ENCODE assay signal across 15 cellular contexts in genomic region chr1:208808301-208808700, GRCh38.
DNase-seq lines count a peak whose midpoint lies in the region; ATAC-seq, FAIRE-seq and TF ChIP-seq lines count a peak whose summit lies in the region.
"Had no signal": no experiment of that assay in that cellular context is flagged by ENCODE, and none has a peak within 500 bp of the region (broad histone marks: within the 10 kb centered on the region; RNA-seq: fewer than 3 reads in every experiment).

No MANE protein-coding gene starts in this region.

- WGBS in smooth muscle cell (ENCODE audit: low lambda C conversion rate): 90% methylated on average over 1 of the region's 1 CpG
- 34 to 69% methylated on average over 1 of the region's 1 CpG for WGBS in lower leg skin, 2 donors

- DNase-seq in bronchial epithelial cell (ENCODE audit: low read depth): peak; percentile 98
- no peak for DNase-seq in smooth muscle cell (lab: John Stamatoyannopoulos, UW; ENCODE audit: unreplicated experiment)
- DNase-seq in DMS53 (lab: John Stamatoyannopoulos, UW): no peak
- DNase-seq in posterior vena cava (ENCODE audit: low spot score): no peak
- DNase-seq in lower leg skin (ENCODE audit: low spot score in 2 of 2): no peak
- DNase-seq: BE2C; CD4-positive, alpha-beta memory T cell; GF-D8 had no signal

- H4K20me1 ChIP-seq in KMS-11 (ENCODE audit: insufficient read depth): no peaks in the 10 kb centered on the region
- no peaks in the 10 kb centered on the region for H4K20me1 ChIP-seq in smooth muscle cell (ENCODE audit: low read depth)

- FAIRE-seq in bronchial epithelial cell (lab: Jason Lieb, UNC): peak; percentile 73
- FAIRE-seq: A549, D721Med, H54 had no signal

- no peaks in the 10 kb centered on the region for H3K9me3 ChIP-seq in smooth muscle cell (replicated peaks; ENCODE audit: low read depth)
- H3K9me3 ChIP-seq: A549, BE2C had no signal

- ATAC-seq in esophagus mucosa: peak; percentile 85
- ATAC-seq: A549, HCT116 had no signal

- H2AFZ ChIP-seq in KMS-11 (ENCODE audit: low read depth) (peak overlapping the region; percentile 19), smooth muscle cell (ENCODE audit: low read depth) (no peak overlapping the region)

- H3K4me1 ChIP-seq in KMS-11 (ENCODE audit: low read depth, poor library complexity, severe bottlenecking): peaks cover 91% of the 10 kb centered on the region
- no peaks in the 10 kb centered on the region for H3K4me1 ChIP-seq in smooth muscle cell (ENCODE audit: low read depth)
- H3K4me1 ChIP-seq: A549 had no signal

- H3F3A ChIP-seq in smooth muscle cell (ENCODE audit: low read depth): no peaks in the 10 kb centered on the region

- H3K79me2 ChIP-seq in KMS-11 (ENCODE audit: insufficient read depth, low read depth) (no peaks in the 10 kb centered on the region), smooth muscle cell (ENCODE audit: low read depth) (no peaks in the 10 kb centered on the region)

- no peaks in the 10 kb centered on the region for H3K36me3 ChIP-seq in KMS-11 (ENCODE audit: insufficient read depth)
- H3K36me3 ChIP-seq in bronchial epithelial cell (ENCODE audit: control insufficient read depth, insufficient read depth, low read length): no peaks in the 10 kb centered on the region
- no peaks in the 10 kb centered on the region for H3K36me3 ChIP-seq in smooth muscle cell (ENCODE audit: low read depth)
- H3K36me3 ChIP-seq: BE2C had no signal

- H3K4me2 ChIP-seq in KMS-11 (peak overlapping the region; percentile 46), smooth muscle cell (no peak overlapping the region)
- H3K4me2 ChIP-seq: A549 had no signal

- TF ChIP-seq CTCF in KMS-11 (conservative IDR thresholded peaks at IDR 0.05; ENCODE audit: low read depth, low read length) (no peak), bronchial epithelial cell (IDR thresholded peaks at IDR 0.05; ENCODE audit: insufficient read depth, low read length, severe bottlenecking) (no peak), smooth muscle cell (IDR thresholded peaks at IDR 0.05; ENCODE audit: borderline replicate concordance, insufficient read depth, poor library complexity, severe bottlenecking) (no peak), lower leg skin (IDR thresholded peaks at IDR 0.05) (no peak)

- H3K27ac ChIP-seq in KMS-11 (peak overlapping the region; percentile 64; the same call in 1 of the 2 replicates), smooth muscle cell (ENCODE audit: low read depth) (peak overlapping the region; percentile 22)
- H3K27ac ChIP-seq: A549, C4-2B had no signal

- H3K27me3 ChIP-seq in KMS-11 (ENCODE audit: insufficient read depth, low read depth): no peaks in the 10 kb centered on the region
- H3K27me3 ChIP-seq in bronchial epithelial cell (ENCODE audit: control insufficient read depth, insufficient read depth, low read length): no peaks in the 10 kb centered on the region
- peaks cover 4% of the 10 kb centered on the region for H3K27me3 ChIP-seq in smooth muscle cell (ENCODE audit: low read depth)
- H3K27me3 ChIP-seq: BE2C had no signal

- no peak overlapping the region for H3K9ac ChIP-seq in KMS-11
- H3K9ac ChIP-seq in smooth muscle cell (ENCODE audit: low read depth): no peak overlapping the region

- no peak for TF ChIP-seq POLR2A in lower leg skin (IDR thresholded peaks at IDR 0.05)

- H3K4me3 ChIP-seq in KMS-11 (IDR thresholded peaks at IDR 0.05; ENCODE audit: insufficient read depth, low read depth, low read length): no peak overlapping the region
- H3K4me3 ChIP-seq in bronchial epithelial cell (ENCODE audit: low read depth, low read length): no peak overlapping the region
- no peak overlapping the region for H3K4me3 ChIP-seq in smooth muscle cell
- no peak overlapping the region for H3K4me3 ChIP-seq in lower leg skin (ENCODE audit: low read depth, poor library complexity, severe bottlenecking)
- H3K4me3 ChIP-seq: A549 had no signal

- intact Hi-C loops in posterior vena cava (cut with DNase I) (no loop called here), lower leg skin (cut with DNase I; ENCODE audit: low total_unique reads) (no loop called here)
